18 cellular contexts compared by ENCODE assay signal in genomic region chr2:144328933-144329332, GRCh38.
"Had no signal": no experiment of that assay in that cellular context is flagged by ENCODE, and none has a peak within 500 bp of the region (broad histone marks: within the 10 kb centered on the region; RNA-seq: fewer than 3 reads in every experiment).

No MANE protein-coding gene starts in this region.

- ATAC-seq: heart left ventricle; left lobe of liver; psoas muscle; right lobe of liver; stimulated activated naive B cell treated with anti-CD40 and anti-IgM and Interleukin-4, amounts not matched to agents 10 μg/mL and 1 μg/mL and 100 μg/mL, for 72 hours; WTC11 had no signal

- H3K36me3 ChIP-seq: adrenal gland, heart left ventricle, right lobe of liver had no signal

- H3K9me3 ChIP-seq: adrenal gland, heart left ventricle, psoas muscle, right lobe of liver, spleen had no signal

- H3K27ac Mint-ChIP-seq: nephron progenitor cell; stimulated activated naive B cell treated with anti-CD40 and anti-IgM and Interleukin-4, amounts not matched to agents 10 μg/mL and 1 μg/mL and 100 μg/mL, for 72 hours; WTC11 had no signal

- H3K4me1 ChIP-seq: right lobe of liver had no signal

- H3K27me3 Mint-ChIP-seq: stimulated activated naive B cell treated with anti-CD40 and anti-IgM and Interleukin-4, amounts not matched to agents 10 μg/mL and 1 μg/mL and 100 μg/mL, for 72 hours had no signal

- H3K27ac ChIP-seq: adrenal gland, coronary artery, heart left ventricle, psoas muscle, right lobe of liver had no signal

- H3K27me3 ChIP-seq: adrenal gland, heart left ventricle, right lobe of liver, spleen had no signal

- DNase-seq: activated CD4-positive, alpha-beta T cell treated with anti-CD3 and anti-CD28 coated beads, Interleukin-2, amount 50 U/mL, for 48 hours; activated naive CD4-positive, alpha-beta T cell treated with Interleukin-2 at 50 U/mL for 16 hours; adrenal gland; caudate nucleus; effector CD4-positive, alpha-beta T cell; foreskin melanocyte; heart left ventricle; islet precursor cell; mammary epithelial cell; nephron progenitor cell; psoas muscle; right lobe of liver; spleen; stimulated activated CD4-positive, alpha-beta T cell treated with anti-CD3 and anti-CD28 coated beads, Interleukin-1b, Interleukin-23, amount 100 ng/mL, for 48 hours; stimulated activated naive B cell treated with anti-CD40 and anti-IgM and Interleukin-4, amounts not matched to agents 10 μg/mL and 1 μg/mL and 100 μg/mL, for 72 hours had no signal

- H3K4me3 ChIP-seq: adrenal gland, coronary artery, heart left ventricle, psoas muscle, right lobe of liver had no signal

- H3K9me3 Mint-ChIP-seq: stimulated activated naive B cell treated with anti-CD40 and anti-IgM and Interleukin-4, amounts not matched to agents 10 μg/mL and 1 μg/mL and 100 μg/mL, for 72 hours; WTC11 had no signal

- H3K4me3 Mint-ChIP-seq: nephron progenitor cell; stimulated activated naive B cell treated with anti-CD40 and anti-IgM and Interleukin-4, amounts not matched to agents 10 μg/mL and 1 μg/mL and 100 μg/mL, for 72 hours; WTC11 had no signal
